Comparison of ENCODE assay signal across 20 cellular contexts in the genomic region with DNA sequence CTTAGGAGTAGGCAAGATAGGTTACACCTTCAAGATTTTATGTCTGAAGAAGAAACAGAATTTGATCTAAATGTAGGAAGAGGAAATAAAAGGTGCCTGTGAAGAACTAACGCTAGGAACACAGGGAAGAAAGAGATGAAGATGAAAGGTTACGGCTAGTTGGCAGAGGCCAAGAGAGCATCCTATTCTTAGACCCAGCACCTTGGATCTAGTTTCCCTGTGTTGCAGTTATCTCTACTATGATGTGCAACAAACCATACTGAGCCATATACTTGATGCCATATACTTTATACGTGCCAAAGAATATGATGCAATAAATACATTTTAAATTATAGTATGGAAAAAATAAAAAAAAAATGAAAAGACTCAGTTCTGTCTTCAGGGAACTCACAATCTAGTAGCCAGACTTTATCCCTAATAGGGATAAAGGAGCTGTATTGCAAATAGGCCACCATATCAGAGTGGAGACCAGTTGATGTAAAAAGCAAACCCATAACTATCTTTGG.
DNase-seq lines count a peak whose midpoint lies in the region; ATAC-seq, FAIRE-seq and TF ChIP-seq lines count a peak whose summit lies in the region.
"Had no signal": no experiment of that assay in that cellular context is flagged by ENCODE, and none has a peak within 500 bp of the region (broad histone marks: within the 10 kb centered on the region; RNA-seq: fewer than 3 reads in every experiment).

No MANE protein-coding gene starts in this region.

- H3K36me3 ChIP-seq in cardiac muscle cell (no peaks in the 10 kb centered on the region), IMR-90 (ENCODE audit: control insufficient read depth, insufficient read depth, low read length) (no peaks in the 10 kb centered on the region), K562 (ENCODE audit: control insufficient read depth, insufficient read depth, low read length) (no peaks in the 10 kb centered on the region), psoas muscle (ENCODE audit: insufficient read depth in 1 of 2, low read depth in 1 of 2) (no peaks in the 10 kb centered on the region)

- H3K18ac ChIP-seq in IMR-90 (ENCODE audit: low read depth, low read length): no peak overlapping the region

- H3K9me3 ChIP-seq in cardiac muscle cell (ENCODE audit: low read depth) (no peaks in the 10 kb centered on the region), right cardiac atrium (ENCODE audit: control insufficient read depth, low read length) (no peaks in the 10 kb centered on the region), IMR-90 (ENCODE audit: control insufficient read depth, insufficient read depth, low read length) (no peaks in the 10 kb centered on the region), K562 (replicated peaks; ENCODE audit: control insufficient read depth, insufficient read depth, low read depth, low read length) (no peaks in the 10 kb centered on the region), psoas muscle (no peaks in the 10 kb centered on the region)

- TF ChIP-seq POLR2A in IMR-90 (IDR thresholded peaks at IDR 0.05; ENCODE audit: low read depth, low read length) (no peak), K562 (conservative IDR thresholded peaks at IDR 0.05) (no peak)

- BruUV-seq in IMR-90 (replicated peaks; lab: Mats Ljungman, UMichigan) (no TSS peak), K562 (replicated peaks; lab: Mats Ljungman, UMichigan) (no TSS peak)

- peaks cover 30% of the 10 kb centered on the region for H3K4me1 Mint-ChIP-seq in WTC11
- H3K4me1 Mint-ChIP-seq: CD4-positive, alpha-beta memory T cell had no signal

- no peak overlapping the region for H2BK20ac ChIP-seq in IMR-90 (ENCODE audit: low read depth, low read length)

- no peak overlapping the region for H3K14ac ChIP-seq in IMR-90 (replicated peaks; ENCODE audit: low read depth, low read length)

- no peaks in the 10 kb centered on the region for H3K9me3 Mint-ChIP-seq in WTC11
- H3K9me3 Mint-ChIP-seq: GM23338, H9 had no signal

- no peak overlapping the region for H3K56ac ChIP-seq in IMR-90 (ENCODE audit: extremely low read depth, insufficient read depth, low read length)

- H2AK9ac ChIP-seq in IMR-90 (replicated peaks; ENCODE audit: low read depth, low read length, poor library complexity): no peak overlapping the region

- H3K79me2 ChIP-seq in K562 (ENCODE audit: control insufficient read depth, insufficient read depth, low read length): no peaks in the 10 kb centered on the region

- H3K27ac ChIP-seq in cardiac muscle cell: peak overlapping the region; percentile 54
- H3K27ac ChIP-seq in right cardiac atrium (ENCODE audit: low read length): no peak overlapping the region
- H3K27ac ChIP-seq in IMR-90 (ENCODE audit: insufficient read depth, low read length): no peak overlapping the region
- H3K27ac ChIP-seq in K562 (ENCODE audit: extremely low read depth, low read depth, low read length): no peak overlapping the region
- peak overlapping the region; percentile 26 for H3K27ac ChIP-seq in psoas muscle

- POLR2A ChIA-PET in IMR-90 (lab: Charles Lee; ENCODE audit: unreplicated experiment) (no interaction called here), K562 (lab: Yijun Ruan, JAX) (interaction anchor here (1.2 kb wide), 1 partner anchor 12 kb away, joined by 3 read pairs; no protein-coding TSS in a partner anchor), WTC11 (lab: Charles Lee) (no interaction called here)

- 74% methylated on average over 3 of the region's 3 CpGs for WGBS in right cardiac atrium
- WGBS in IMR-90 (ENCODE audit: extremely low coverage in 2 of 2, insufficient read length in 1 of 2), 2 experiments: no CpG with 5 or more reads among the region's 3 CpGs
- 29% methylated on average over 3 of the region's 3 CpGs for WGBS in K562 (ENCODE audit: insufficient coverage, low coverage, missing lambda C conversion rate)
- 30 to 58% (median 46%) methylated on average over 3 of the region's 3 CpGs for WGBS in psoas muscle, 3 donors

- ATAC-seq in right cardiac atrium (no peak), IMR-90 (ENCODE audit: low read depth) (no peak), K562 (no peak), psoas muscle (peak; percentile 59 to 92 (median 80)), WTC11 (no peak)
- ATAC-seq: HCT116 had no signal

- H2BK5ac ChIP-seq in IMR-90 (ENCODE audit: low read depth, low read length, poor library complexity, severe bottlenecking): no peak overlapping the region

- H3K79me1 ChIP-seq in IMR-90 (ENCODE audit: low read depth in 1 of 2, low read length in 2 of 2): 0 out of 4 replicates have a peak, but pooled peaks cover 0 to 6% of the 10 kb centered on the region in 2 experiments

- H3K4me1 ChIP-seq in cardiac muscle cell (ENCODE audit: low read depth): peaks cover 20% of the 10 kb centered on the region
- peaks cover 8% of the 10 kb centered on the region for H3K4me1 ChIP-seq in right cardiac atrium (ENCODE audit: control insufficient read depth, insufficient read depth, low read length)
- H3K4me1 ChIP-seq in IMR-90 (ENCODE audit: control insufficient read depth, insufficient read depth, low read length): peaks cover 5% of the 10 kb centered on the region
- peaks cover 5 to 11% of the 10 kb centered on the region in 2 experiments; a peak in 4 of 5 replicates for H3K4me1 ChIP-seq in K562 (replicated peaks in 1 of 2; ENCODE audit: control insufficient read depth in 2 of 2, insufficient read depth in 2 of 2, low read length in 2 of 2)
- peaks cover 27% of the 10 kb centered on the region for H3K4me1 ChIP-seq in psoas muscle

- CTCF ChIA-PET in IMR-90 (lab: Yijun Ruan, JAX) (no interaction called here), K562 (lab: Yijun Ruan, JAX; ENCODE audit: low intra/inter-chr PET ratio) (no interaction called here), WTC11 (lab: Charles Lee) (no interaction called here)

- dilution Hi-C loops in IMR-90 (cut with HindIII; ENCODE audit: low sequenced_read_pairs, unreplicated experiment): no loop called here

- no peaks in the 10 kb centered on the region for H3K27me3 Mint-ChIP-seq in WTC11 (ENCODE audit: low read depth)

- H4K8ac ChIP-seq in IMR-90 (ENCODE audit: low read depth in 2 of 2, low read length in 2 of 2): no peak overlapping the region

- no peak for TF ChIP-seq CTCF in cardiac muscle cell (IDR thresholded peaks at IDR 0.05; ENCODE audit: low read depth, low read length)
- no peak for TF ChIP-seq CTCF in IMR-90 (conservative IDR thresholded peaks at IDR 0.05; ENCODE audit: low read depth, low read length)
- TF ChIP-seq CTCF in K562 (IDR thresholded peaks at IDR 0.05 in 2 of 3, conservative IDR thresholded peaks at IDR 0.05 in 1 of 3; ENCODE audit: insufficient read depth in 2 of 3, low read depth in 1 of 3, low read length in 3 of 3): no peak
- TF ChIP-seq CTCF in psoas muscle (IDR thresholded peaks at IDR 0.05): no peak
- TF ChIP-seq CTCF in WTC11 (IDR thresholded peaks at IDR 0.05): no peak

- H3K36me3 Mint-ChIP-seq in WTC11: no peaks in the 10 kb centered on the region
- H3K36me3 Mint-ChIP-seq: CD4-positive, alpha-beta memory T cell had no signal

- no peak overlapping the region for H4K91ac ChIP-seq in IMR-90 (ENCODE audit: insufficient read depth, low read depth, low read length)

- H3K9ac ChIP-seq in IMR-90 (ENCODE audit: low read depth, low read length) (no peak overlapping the region), K562 (ENCODE audit: insufficient read depth in 1 of 2, low read depth in 2 of 2, low read length in 2 of 2) (no peak overlapping the region)

- H4K5ac ChIP-seq in IMR-90 (ENCODE audit: low read depth, low read length): no peak overlapping the region

- TF ChIP-seq RAD21 in IMR-90 (IDR thresholded peaks at IDR 0.05; ENCODE audit: low read length) (no peak), K562 (CRISPR knock-in tag; conservative IDR thresholded peaks at IDR 0.05 in 1 of 2, IDR thresholded peaks at IDR 0.05 in 1 of 2) (no peak)

- H3K4me2 ChIP-seq in IMR-90 (ENCODE audit: low read depth, low read length): no peak overlapping the region
- no peak overlapping the region for H3K4me2 ChIP-seq in K562 (ENCODE audit: insufficient read depth, low read length)
- H3K4me2 ChIP-seq: GM23338 had no signal

- no peaks in the 10 kb centered on the region for H4K20me1 ChIP-seq in IMR-90 (ENCODE audit: insufficient read depth, low read length)
- H4K20me1 ChIP-seq in K562 (replicated peaks; ENCODE audit: control insufficient read depth, insufficient read depth, low read length): no peaks in the 10 kb centered on the region

- in situ Hi-C loops in IMR-90 (cut with MboI; ENCODE audit: low sequenced_read_pairs) (no loop called here), K562 (cut with MboI) (no loop called here)

- H2AFZ ChIP-seq in IMR-90 (replicated peaks; ENCODE audit: low read length, poor library complexity) (no peak overlapping the region), K562 (ENCODE audit: low read depth, low read length) (no peak overlapping the region)
- H2AFZ ChIP-seq: GM23338 had no signal

- H3K9me1 ChIP-seq in IMR-90 (ENCODE audit: insufficient read depth, low read length): no peaks in the 10 kb centered on the region
- H3K9me1 ChIP-seq in K562 (ENCODE audit: control insufficient read depth, insufficient read depth, low read length): no peaks in the 10 kb centered on the region

- no peak overlapping the region for H2BK120ac ChIP-seq in IMR-90 (ENCODE audit: low read depth, low read length)

- H2BK15ac ChIP-seq in IMR-90 (ENCODE audit: low read depth, low read length): no peak overlapping the region

- H3K27me3 ChIP-seq in cardiac muscle cell (no peaks in the 10 kb centered on the region), right cardiac atrium (ENCODE audit: control insufficient read depth, insufficient read depth) (no peaks in the 10 kb centered on the region), IMR-90 (ENCODE audit: control insufficient read depth, insufficient read depth, low read length) (no peaks in the 10 kb centered on the region), K562 (ENCODE audit: control insufficient read depth in 2 of 2, insufficient read depth in 2 of 2, low read length in 2 of 2) (no peaks in the 10 kb centered on the region), psoas muscle (ENCODE audit: insufficient read depth in 3 of 3, low read length in 2 of 3) (no peaks in the 10 kb centered on the region)

- H2AK5ac ChIP-seq in IMR-90 (ENCODE audit: low read depth, low read length): no peak overlapping the region

- no peak overlapping the region for H3K4me3 Mint-ChIP-seq in WTC11
- H3K4me3 Mint-ChIP-seq: CD4-positive, alpha-beta memory T cell; GM23338; H9 had no signal

- no peak overlapping the region; the same call in 1 of the 2 replicates for H3K27ac Mint-ChIP-seq in WTC11
- H3K27ac Mint-ChIP-seq: CD4-positive, alpha-beta memory T cell had no signal

- H3K23ac ChIP-seq in IMR-90 (ENCODE audit: low read depth, low read length): no peak overlapping the region

- H3K4me3 ChIP-seq in cardiac muscle cell (no peak overlapping the region), right cardiac atrium (ENCODE audit: low read length) (no peak overlapping the region), IMR-90 (ENCODE audit: insufficient read depth, low read depth, low read length) (no peak overlapping the region), K562 (no peak overlapping the region), psoas muscle (no peak overlapping the region)
- H3K4me3 ChIP-seq: GM23338 had no signal

- intact Hi-C loops in right cardiac atrium (cut with DNase I): no loop called here
- intact Hi-C loops in IMR-90 (cut with micrococcal nuclease): no loop called here
- intact Hi-C loops in K562 (cut with micrococcal nuclease): no loop called here
- intact Hi-C loops in psoas muscle (cut with DNase I): no loop called here

- DNase-seq in cardiac muscle cell (ENCODE audit: low read depth in 1 of 2, low spot score in 1 of 2) (no peak), right cardiac atrium (no peak), IMR-90 (no peak), K562 (ENCODE audit: extremely low read depth in 1 of 4, low spot score in 3 of 4) (no peak), psoas muscle (no peak), NCI-H2081 (lab: John Stamatoyannopoulos, UW) (no peak), WTC11 (ENCODE audit: low spot score) (no peak)
- no peak for DNase-seq in stimulated activated CD4-positive, alpha-beta T cell treated with anti-CD3 and anti-CD28 coated beads, Interleukin-4, amount 100 ng/mL, for 4 hours
- DNase-seq: C1 segment of cervical spinal cord; Calu3; CD4-positive, alpha-beta memory T cell; COR-L47; DMS53; DMS79 treated with DMSO at 0.1 percent for 48 hours; GF-D8; H9 had no signal

- H3K4ac ChIP-seq in IMR-90 (ENCODE audit: low read depth, low read length): no peak overlapping the region

- FAIRE-seq in K562 (lab: Jason Lieb, UNC): no peak
- FAIRE-seq: GM12891, GM18507 had no signal

- no peak for TF ChIP-seq EP300 in K562 (IDR thresholded peaks at IDR 0.05; ENCODE audit: low read length)

Comparison
In these comparisons a context has a peak if more than half of its experiments do, and no peak if none do; other contexts are left out.
1. H3K27ac ChIP-seq: peak in cardiac muscle cell (single experiment) and psoas muscle (single experiment); none in right cardiac atrium (single experiment), IMR-90 (single experiment) and K562 (single experiment).
2. ATAC-seq: peak in psoas muscle (4 of 4); none in right cardiac atrium (0 of 2), IMR-90 (single experiment), K562 (single experiment) and WTC11 (single experiment).